In genomic region chr17:10729334-10730193, GRCh38 we compare ENCODE assay signal across 8 cellular contexts. TPM values are rescaled to one million over a fixed set of nuclear protein-coding genes. Genes with fewer than 3 reads are reported as not detected.
DNase-seq lines count a peak whose midpoint lies in the region; ATAC-seq and TF ChIP-seq lines count a peak whose summit lies in the region.

TMEM220 (minus strand) TSS chr17:10730023; CDS start chr17:10729851, 172 bp downstream.

- peak within 1 kb of the TSS; percentile 71 to 89 (median 84) for H3K9ac ChIP-seq in BLaER1 treated with 17β-estradiol and CSF1 and Interleukin-3, amounts not matched to agents 10 nM and 100 nM

- no peak for TF ChIP-seq CTCF in epithelial cell of esophagus (IDR thresholded peaks at IDR 0.05; ENCODE audit: insufficient read depth, low read depth, low read length, missing control alignments)

- WGBS in mesodermal cell (ENCODE audit: insufficient coverage in 2 of 2), 2 experiments: 8 to 12% methylated on average over 51 to 64 of the region's 79 CpGs

- H3K4me1 ChIP-seq in BLaER1 treated with 17β-estradiol and CSF1 and Interleukin-3, amounts not matched to agents 10 nM and 100 nM: peaks cover 5 to 21% (median 17%) of the 10 kb centered on the region in 10 experiments; a peak in 16 of 20 replicates
- peaks cover 6% of the 10 kb centered on the region for H3K4me1 ChIP-seq in mesodermal cell (ENCODE audit: control insufficient read depth, insufficient read depth, low read length, poor library complexity, severe bottlenecking)

- peaks cover 0 to 10% (median 0%) of the 10 kb centered on the region in 11 experiments; a peak in 1 of 22 replicates for H3K36me3 ChIP-seq in BLaER1 treated with 17β-estradiol and CSF1 and Interleukin-3, amounts not matched to agents 10 nM and 100 nM
- no peaks in the 10 kb centered on the region for H3K36me3 ChIP-seq in mesodermal cell (ENCODE audit: control insufficient read depth, insufficient read depth, low read length)

- no peaks in the 10 kb centered on the region for H3K9me3 ChIP-seq in BLaER1 treated with 17β-estradiol and CSF1 and Interleukin-3, amounts not matched to agents 10 nM and 100 nM (replicated peaks in 1 of 11)
- H3K9me3 ChIP-seq in mesodermal cell (ENCODE audit: control insufficient read depth, low read length): no peaks in the 10 kb centered on the region

- TF ChIP-seq EP300 in Ishikawa (IDR thresholded peaks at IDR 0.05; ENCODE audit: borderline replicate concordance): no peak

- TF ChIP-seq RAD21 in Ishikawa (IDR thresholded peaks at IDR 0.05; ENCODE audit: low read depth): no peak

- peak; percentile 55 for DNase-seq in activated CD8-positive, alpha-beta memory T cell treated with anti-CD3 and anti-CD28 coated beads, Interleukin-2, amount 50 U/mL, for 4 hours
- DNase-seq in epithelial cell of esophagus (ENCODE audit: low read depth): peak; percentile 40
- peak; percentile 54 for DNase-seq in stimulated activated CD8-positive, alpha-beta memory T cell treated with anti-CD3 and anti-CD28 coated beads, Interleukin-4, amount 100 ng/mL, for 48 hours
- no peak for DNase-seq in NCI-H2081 (lab: John Stamatoyannopoulos, UW)

- ATAC-seq in GM19468 (IDR thresholded peaks at IDR 0.05; ENCODE audit: extremely low read depth, unreplicated experiment): peak; percentile 60

- no peaks in the 10 kb centered on the region for H4K20me1 ChIP-seq in BLaER1 treated with 17β-estradiol and CSF1 and Interleukin-3, amounts not matched to agents 10 nM and 100 nM

- peak within 1 kb of the TSS; percentile 61 to 83 (median 74) for H3K4me3 ChIP-seq in BLaER1 treated with 17β-estradiol and CSF1 and Interleukin-3, amounts not matched to agents 10 nM and 100 nM
- H3K4me3 ChIP-seq in epithelial cell of esophagus (ENCODE audit: low read length): peak within 1 kb of the TSS; percentile 52
- H3K4me3 ChIP-seq in mesodermal cell (ENCODE audit: extremely low read depth, insufficient read depth, low read length, poor library complexity, severe bottlenecking): peak within 1 kb of the TSS; percentile 47

- no peaks in the 10 kb centered on the region for H3K27me3 ChIP-seq in BLaER1 treated with 17β-estradiol and CSF1 and Interleukin-3, amounts not matched to agents 10 nM and 100 nM

- peak within 1 kb of the TSS; percentile 52 to 87 (median 83); a peak in 21 of 22 replicates for H3K27ac ChIP-seq in BLaER1 treated with 17β-estradiol and CSF1 and Interleukin-3, amounts not matched to agents 10 nM and 100 nM
- H3K27ac ChIP-seq in mesodermal cell (ENCODE audit: low read depth, low read length, severe bottlenecking): peak within 1 kb of the TSS; percentile 74

- peak within 1 kb of the TSS; percentile 75 to 91 (median 85) for H3K4me2 ChIP-seq in BLaER1 treated with 17β-estradiol and CSF1 and Interleukin-3, amounts not matched to agents 10 nM and 100 nM

TF ChIP-seq in Ishikawa, 13 proteins besides CTCF, POLR2A, EP300 and RAD21:
- 0 out of 2 replicates have a peak, but pooled peaks have one; percentile 42 for TF ChIP-seq YY1 (IDR thresholded peaks at IDR 0.05; ENCODE audit: low read depth)
- no peak for TF ChIP-seq REST (IDR thresholded peaks at IDR 0.05; ENCODE audit: low read depth)
- TF ChIP-seq CREB1 (IDR thresholded peaks at IDR 0.05; ENCODE audit: low read depth): no peak
- TF ChIP-seq FOXM1 (IDR thresholded peaks at IDR 0.05; ENCODE audit: borderline replicate concordance, low read depth): no peak
- TF ChIP-seq USF1 (IDR thresholded peaks at IDR 0.05): no peak
- TF ChIP-seq NFIC (IDR thresholded peaks at IDR 0.05): no peak
- peak; percentile 47; the same call in 1 of the 2 replicates for TF ChIP-seq MAX (IDR thresholded peaks at IDR 0.05)
- 0 out of 2 replicates have a peak, but pooled peaks have one; percentile 13 for TF ChIP-seq EGR1 (IDR thresholded peaks at IDR 0.05)
- peak; percentile 71; the same call in 1 of the 2 replicates for TF ChIP-seq ZBTB7A (IDR thresholded peaks at IDR 0.05; ENCODE audit: low read depth)
- no peak for TF ChIP-seq TAF1 (IDR thresholded peaks at IDR 0.05; ENCODE audit: low read depth)
- no peak for TF ChIP-seq TEAD4 (IDR thresholded peaks at IDR 0.05)
- TF ChIP-seq CEBPB (IDR thresholded peaks at IDR 0.05): no peak
- TF ChIP-seq TCF12 (IDR thresholded peaks at IDR 0.05; ENCODE audit: low read depth): no peak

RNA-seq across cellular contexts. Expression of gene TMEM220, which starts in this region (rescaled TPM):
- 0.85 TPM for polyA plus RNA-seq in mesodermal cell (2013, experiment 1 of 2)
- 1.4 TPM for polyA plus RNA-seq in mesodermal cell (2013, experiment 2 of 2)

Comparison
In these comparisons a context has a peak if more than half of its experiments do, and no peak if none do; other contexts are left out.
1. DNase-seq: peak in activated CD8-positive, alpha-beta memory T cell treated with anti-CD3 and anti-CD28 coated beads, Interleukin-2, amount 50 U/mL, for 4 hours (single experiment), epithelial cell of esophagus (single experiment) and stimulated activated CD8-positive, alpha-beta memory T cell treated with anti-CD3 and anti-CD28 coated beads, Interleukin-4, amount 100 ng/mL, for 48 hours (single experiment); none in NCI-H2081 (0 of 2).
2. Peak in every context shown above with its lines, with median percentiles within 50 percentile points of each other: H3K4me3 ChIP-seq.